In genomic region chr1:234164098-234164709, GRCh38 we compare ENCODE assay signal across 2 cellular contexts.
TF ChIP-seq lines count a peak whose summit lies in the region.

No MANE protein-coding gene starts in this region.

TF ChIP-seq in IMR-90, 13 proteins besides CTCF, POLR2A, EP300 and RAD21:
- TF ChIP-seq RFX5 (IDR thresholded peaks at IDR 0.05; ENCODE audit: low read depth, low read length) (no peak), CHD1 (IDR thresholded peaks at IDR 0.05; ENCODE audit: low read depth, low read length) (no peak), MAFK (IDR thresholded peaks at IDR 0.05; ENCODE audit: low read depth, low read length) (no peak), FOS (IDR thresholded peaks at IDR 0.05; ENCODE audit: low read depth, low read length) (no peak), USF2 (IDR thresholded peaks at IDR 0.05; ENCODE audit: low read depth, low read length) (no peak), SMC3 (IDR thresholded peaks at IDR 0.05; ENCODE audit: low read depth, low read length) (no peak), ELK1 (IDR thresholded peaks at IDR 0.05; ENCODE audit: borderline replicate concordance, low read depth, low read length) (no peak), CEBPB (IDR thresholded peaks at IDR 0.05; ENCODE audit: low read depth, low read length) (no peak), BHLHE40 (IDR thresholded peaks at IDR 0.05; ENCODE audit: low read depth, low read length) (no peak)

TF ChIP-seq in K562, 482 proteins besides CTCF, POLR2A, EP300 and RAD21:
- peak; percentile 75 for TF ChIP-seq ZNF512 (tag; IDR thresholded peaks at IDR 0.05)
- TF ChIP-seq THRB (CRISPR knock-in tag; conservative IDR thresholded peaks at IDR 0.05): 0 out of 2 replicates have a peak, but pooled peaks have one; percentile 23
- TF ChIP-seq SPI1 (IDR thresholded peaks at IDR 0.05; ENCODE audit: borderline replicate concordance, low read depth, low read length): no peak
- no peak for TF ChIP-seq BHLHE40 (IDR thresholded peaks at IDR 0.05; ENCODE audit: low read length)
- no peak for TF ChIP-seq SP2 (IDR thresholded peaks at IDR 0.05; ENCODE audit: extremely low read depth, low read depth, low read length, poor library complexity, severe bottlenecking)
- no peak for TF ChIP-seq ID3 (CRISPR knock-in tag; IDR thresholded peaks at IDR 0.05)
- no peak for TF ChIP-seq ID3 (tag; IDR thresholded peaks at IDR 0.05)
